22 cellular contexts compared by ENCODE assay signal in the genomic region with DNA sequence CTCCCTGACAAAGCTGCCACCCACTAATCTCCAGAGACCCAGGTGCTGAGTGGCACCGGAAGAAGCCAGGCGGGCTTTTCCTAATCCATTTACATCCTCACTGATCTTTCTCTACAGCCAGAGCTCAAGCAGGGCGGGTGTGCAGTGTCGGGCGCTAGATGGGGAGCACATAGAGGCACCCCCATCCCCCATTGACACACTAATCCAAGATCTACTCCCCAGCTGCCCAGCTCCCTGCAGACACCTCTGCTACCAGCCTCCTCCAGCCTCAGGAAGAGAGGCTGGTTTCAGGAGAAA. TPM values are rescaled to one million over a fixed set of nuclear protein-coding genes. Genes with fewer than 3 reads are reported as not detected.
A peak's percentile ranks its signal among the peaks of the same experiment; 100 is the strongest.
DNase-seq lines count a peak whose midpoint lies in the region; ATAC-seq, FAIRE-seq and TF ChIP-seq lines count a peak whose summit lies in the region.
"Had no signal": no experiment of that assay in that cellular context is flagged by ENCODE, and none has a peak within 500 bp of the region (broad histone marks: within the 10 kb centered on the region; RNA-seq: fewer than 3 reads in every experiment).

No MANE protein-coding gene starts in this region.

- no peaks in the 10 kb centered on the region for H4K20me1 ChIP-seq in HepG2 (ENCODE audit: insufficient read depth, low read length)

- H3K9me3 ChIP-seq in right cardiac atrium (ENCODE audit: control insufficient read depth, low read length) (no peaks in the 10 kb centered on the region), HepG2 (ENCODE audit: low read length) (no peaks in the 10 kb centered on the region)
- H3K9me3 ChIP-seq: tibial artery had no signal

- H3K4me3 ChIP-seq in right cardiac atrium (ENCODE audit: low read length) (no peak overlapping the region), HepG2 (replicated peaks in 1 of 3; ENCODE audit: insufficient read depth in 1 of 3, low read depth in 2 of 3, low read length in 3 of 3) (no peak overlapping the region)
- H3K4me3 ChIP-seq: tibial artery had no signal

- H3K79me2 ChIP-seq in HepG2 (ENCODE audit: insufficient read depth, low read length): no peaks in the 10 kb centered on the region

- no peak overlapping the region for H2AFZ ChIP-seq in HepG2 (ENCODE audit: low read length)

- no peak for FAIRE-seq in HepG2 (lab: Jason Lieb, UNC)

- CTCF ChIA-PET in HepG2 (lab: Yijun Ruan, JAX; ENCODE audit: low intra/inter-chr PET ratio, low total read pairs): no interaction called here

- no peak for TF ChIP-seq CTCF in HepG2 (CRISPR knock-in tag; IDR thresholded peaks at IDR 0.05)

- DNase-seq in right cardiac atrium: no peak
- no peak for DNase-seq in cardiac septum (ENCODE audit: low spot score)
- DNase-seq in NCI-H69 (lab: John Stamatoyannopoulos, UW): peak; percentile 77
- no peak for DNase-seq in epithelial cell of prostate (ENCODE audit: low read depth, low spot score)
- no peak for DNase-seq in cerebellar cortex (ENCODE audit: low spot score)
- DNase-seq in HepG2 (ENCODE audit: low spot score): no peak
- DNase-seq in GOT3 (lab: John Stamatoyannopoulos, UW): no peak
- DNase-seq: activated CD4-positive, alpha-beta memory T cell treated with anti-CD3 and anti-CD28 coated beads for 36 hours; activated CD4-positive, CD25-positive, alpha-beta regulatory T cell; activated effector memory CD4-positive, alpha-beta T cell treated with Interleukin-2 at 50 U/mL for 16 hours; effector memory CD4-positive, alpha-beta T cell; foreskin melanocyte; left cardiac atrium; NCI-H2171; stimulated activated CD4-positive, alpha-beta T cell treated with anti-CD3 and anti-CD28 coated beads, Interleukin-12 subunit alpha, Interleukin-12 subunit beta, amount 100 ng/mL, for 4 hours; SW 1271; tibial artery had no signal

- in situ Hi-C loops in HepG2 (cut with HindIII; ENCODE audit: extremely low pct_ligation_motif_present, low pct_unique_long_range_greater_than_20kb): no loop called here

- no TSS peak for BruUV-seq in HepG2 (replicated peaks; lab: Mats Ljungman, UMichigan)

- no peak overlapping the region for H3K9ac ChIP-seq in HepG2 (ENCODE audit: insufficient read depth, low read depth, low read length)

- no peak for TF ChIP-seq RAD21 in HepG2 (CRISPR knock-in tag; IDR thresholded peaks at IDR 0.05)

- H3K4me1 ChIP-seq in right cardiac atrium (ENCODE audit: control insufficient read depth, insufficient read depth, low read length) (no peaks in the 10 kb centered on the region), HepG2 (ENCODE audit: insufficient read depth, low read length) (peaks cover 16% of the 10 kb centered on the region)
- H3K4me1 ChIP-seq: tibial artery had no signal

- 46% methylated on average over 5 of the region's 5 CpGs for WGBS in right cardiac atrium
- 90% methylated on average over 5 of the region's 5 CpGs for WGBS in HepG2 (ENCODE audit: low lambda C conversion rate)

- ATAC-seq in right cardiac atrium (no peak), HepG2 (no peak), HG03439 (IDR thresholded peaks at IDR 0.05; ENCODE audit: unreplicated experiment) (no peak)

- intact Hi-C loops in right cardiac atrium (cut with DNase I) (no loop called here), cardiac septum (cut with DNase I) (no loop called here), HepG2 (cut with micrococcal nuclease; ENCODE audit: unreplicated experiment) (no loop called here)

- TF ChIP-seq EP300 in HepG2 (IDR thresholded peaks at IDR 0.05; ENCODE audit: low read depth in 2 of 2, low read length in 2 of 2): no peak
- TF ChIP-seq EP300 in HepG2 (CRISPR knock-in tag; IDR thresholded peaks at IDR 0.05; ENCODE audit: borderline replicate concordance): no peak

- TF ChIP-seq POLR2A in HepG2 (IDR thresholded peaks at IDR 0.05; ENCODE audit: insufficient read depth in 1 of 2, low read depth in 2 of 2, low read length in 2 of 2): no peak

- POLR2A ChIA-PET in HepG2 (lab: Yijun Ruan, JAX): no interaction called here

- H3K36me3 ChIP-seq in HepG2 (replicated peaks in 1 of 2; ENCODE audit: control insufficient read depth in 1 of 2, insufficient read depth in 2 of 2, low read length in 2 of 2): no peaks in the 10 kb centered on the region
- H3K36me3 ChIP-seq: tibial artery had no signal

- H3K27ac ChIP-seq in right cardiac atrium (ENCODE audit: low read length) (peak overlapping the region; percentile 28), epithelial cell of prostate (peak overlapping the region; percentile 76), HepG2 (ENCODE audit: extremely low read length, insufficient read depth, low read length) (no peak overlapping the region)
- H3K27ac ChIP-seq: tibial artery had no signal

- H3K4me2 ChIP-seq in HepG2 (ENCODE audit: low read depth, low read length): no peak overlapping the region

- H3K27me3 ChIP-seq in right cardiac atrium (ENCODE audit: control insufficient read depth, insufficient read depth): no peaks in the 10 kb centered on the region
- H3K27me3 ChIP-seq in HepG2 (ENCODE audit: control insufficient read depth in 1 of 2, insufficient read depth in 2 of 2, low read length in 2 of 2): no peaks in the 10 kb centered on the region

TF ChIP-seq in HepG2, 621 proteins besides CTCF, POLR2A, EP300 and RAD21:
- TF ChIP-seq SIN3B (IDR thresholded peaks at IDR 0.05; ENCODE audit: low read length): no peak
- TF ChIP-seq, protein P1, sequence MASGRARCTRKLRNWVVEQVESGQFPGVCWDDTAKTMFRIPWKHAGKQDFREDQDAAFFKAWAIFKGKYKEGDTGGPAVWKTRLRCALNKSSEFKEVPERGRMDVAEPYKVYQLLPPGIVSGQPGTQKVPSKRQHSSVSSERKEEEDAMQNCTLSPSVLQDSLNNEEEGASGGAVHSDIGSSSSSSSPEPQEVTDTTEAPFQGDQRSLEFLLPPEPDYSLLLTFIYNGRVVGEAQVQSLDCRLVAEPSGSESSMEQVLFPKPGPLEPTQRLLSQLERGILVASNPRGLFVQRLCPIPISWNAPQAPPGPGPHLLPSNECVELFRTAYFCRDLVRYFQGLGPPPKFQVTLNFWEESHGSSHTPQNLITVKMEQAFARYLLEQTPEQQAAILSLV (CRISPR knock-in tag; IDR thresholded peaks at IDR 0.05; ENCODE audit: borderline replicate concordance): no peak

RNA-seq across cellular contexts. Expression of a gene that starts 22.2 kb away (rescaled TPM):
- total RNA-seq in right cardiac atrium (1 to 10 TPM; 3.5 to 6.5 (median 4.5) TPM), cardiac septum (not detected), HepG2 (2016; rRNA removed; fragmentation: Illumina TruSeq; extraction: Trizol) (0.76 and 1.3 TPM in 2 replicates)
- polyA plus RNA-seq in right cardiac atrium (1.3 TPM), HepG2 (2011; rRNA removed) (0.27 and 0.45 TPM in 2 replicates)
- total RNA-seq in HepG2 (2016; cell fraction: cytosol; rRNA removed; fragmentation: Illumina TruSeq; extraction: Trizol; ENCODE audit: low read depth): not detected in 2 replicates
- total RNA-seq in HepG2 (2016; cell fraction: insoluble cytoplasmic fraction; rRNA removed; fragmentation: Illumina TruSeq; extraction: Trizol): 0.77 and 1.4 TPM in 2 replicates
- 0.22 and 0.38 TPM in 2 replicates for total RNA-seq in HepG2 (2016; cell fraction: membrane; rRNA removed; fragmentation: Illumina TruSeq; extraction: Trizol)
- 2.2 and 3.2 TPM in 2 replicates for total RNA-seq in HepG2 (2016; cell fraction: nucleus; rRNA removed; fragmentation: Illumina TruSeq; extraction: Trizol)
- 0.17 TPM in 2 replicates for polyA plus RNA-seq in HepG2 (2011; cell fraction: cytosol; rRNA removed)
- polyA plus RNA-seq in HepG2 (2011; cell fraction: nucleus; rRNA removed): 0.58 and 1.5 TPM in 2 replicates
- 0.16 and 0.21 TPM in 2 replicates for polyA plus RNA-seq in HepG2 (2012)
- not detected in 2 replicates for polyA plus RNA-seq in HepG2 (2016; cell fraction: cytosol; fragmentation: Illumina TruSeq; extraction: Trizol; ENCODE audit: low read depth)
- polyA plus RNA-seq in HepG2 (2016; cell fraction: insoluble cytoplasmic fraction; fragmentation: Illumina TruSeq; extraction: Trizol; ENCODE audit: low read depth): 0.44 and 0.58 TPM in 2 replicates
- polyA plus RNA-seq in HepG2 (2016; cell fraction: membrane; fragmentation: Illumina TruSeq; extraction: Trizol; ENCODE audit: low read depth): 0.09 and 0.22 TPM in 2 replicates
- polyA plus RNA-seq in HepG2 (2016; cell fraction: nucleus; fragmentation: Illumina TruSeq; extraction: Trizol; ENCODE audit: insufficient read depth, low read depth): 1.5 and 2.0 TPM in 2 replicates
- polyA minus RNA-seq in HepG2 (2011; rRNA and poly(A)+ RNA removed; ENCODE audit: low replicate concordance): 1.4 TPM in 1 of 2 replicates, not detected in the other
- polyA minus RNA-seq in HepG2 (2011; cell fraction: cytosol; rRNA and poly(A)+ RNA removed): 0.20 TPM in 1 of 2 replicates, not detected in the other
- 2.0 and 2.2 TPM in 2 replicates for polyA minus RNA-seq in HepG2 (2011; cell fraction: nucleus; rRNA and poly(A)+ RNA removed)
- total RNA-seq: activated CD4-positive, alpha-beta memory T cell treated with anti-CD3 and anti-CD28 coated beads for 36 hours; esophagus mucosa; myocyte; OCI-LY7; osteoblast had no signal

RNA-seq across cellular contexts. Expression of a gene that starts 54.2 kb away (rescaled TPM):
- total RNA-seq in right cardiac atrium (10 to 100 TPM; 31.5 to 35.5 (median 34.1) TPM), cardiac septum (34.1 TPM), HepG2 (2016; rRNA removed; fragmentation: Illumina TruSeq; extraction: Trizol) (47.3 and 64.5 TPM in 2 replicates)
- polyA plus RNA-seq in right cardiac atrium (9.4 TPM), HepG2 (2011; rRNA removed) (28.9 and 41.6 TPM in 2 replicates)
- total RNA-seq in HepG2 (2016; cell fraction: cytosol; rRNA removed; fragmentation: Illumina TruSeq; extraction: Trizol; ENCODE audit: low read depth): 38.1 and 43.3 TPM in 2 replicates
- total RNA-seq in HepG2 (2016; cell fraction: insoluble cytoplasmic fraction; rRNA removed; fragmentation: Illumina TruSeq; extraction: Trizol): 52.5 and 69.3 TPM in 2 replicates
- total RNA-seq in HepG2 (2016; cell fraction: membrane; rRNA removed; fragmentation: Illumina TruSeq; extraction: Trizol): 40.8 and 50.0 TPM in 2 replicates
- total RNA-seq in HepG2 (2016; cell fraction: nucleus; rRNA removed; fragmentation: Illumina TruSeq; extraction: Trizol): 47.3 and 50.1 TPM in 2 replicates
- 20.5 and 25.1 TPM in 2 replicates for polyA plus RNA-seq in HepG2 (2011; cell fraction: cytosol; rRNA removed)
- 23.9 and 28.6 TPM in 2 replicates for polyA plus RNA-seq in HepG2 (2011; cell fraction: nucleus; rRNA removed)
- polyA plus RNA-seq in HepG2 (2012): 27.8 and 29.2 TPM in 2 replicates
- 7.5 and 9.5 TPM in 2 replicates for polyA plus RNA-seq in HepG2 (2016; cell fraction: cytosol; fragmentation: Illumina TruSeq; extraction: Trizol; ENCODE audit: low read depth)
- 48.2 and 48.3 TPM in 2 replicates for polyA plus RNA-seq in HepG2 (2016; cell fraction: insoluble cytoplasmic fraction; fragmentation: Illumina TruSeq; extraction: Trizol; ENCODE audit: low read depth)
- 18.9 and 25.1 TPM in 2 replicates for polyA plus RNA-seq in HepG2 (2016; cell fraction: membrane; fragmentation: Illumina TruSeq; extraction: Trizol; ENCODE audit: low read depth)
- polyA plus RNA-seq in HepG2 (2016; cell fraction: nucleus; fragmentation: Illumina TruSeq; extraction: Trizol; ENCODE audit: insufficient read depth, low read depth): 49.0 and 52.9 TPM in 2 replicates
- polyA minus RNA-seq in HepG2 (2011; rRNA and poly(A)+ RNA removed; ENCODE audit: low replicate concordance): 13.2 and 15.2 TPM in 2 replicates
- polyA minus RNA-seq in HepG2 (2011; cell fraction: cytosol; rRNA and poly(A)+ RNA removed): 20.2 and 27.6 TPM in 2 replicates
- 79.8 and 93.3 TPM in 2 replicates for polyA minus RNA-seq in HepG2 (2011; cell fraction: nucleus; rRNA and poly(A)+ RNA removed)
